Comparison of ENCODE assay signal across 12 cellular contexts in genomic region chr3:159052494-159052893, GRCh38. TPM values are rescaled to one million over a fixed set of nuclear protein-coding genes. Genes with fewer than 3 reads are reported as not detected.
"Had no signal": no experiment of that assay in that cellular context is flagged by ENCODE, and none has a peak within 500 bp of the region (broad histone marks: within the 10 kb centered on the region; RNA-seq: fewer than 3 reads in every experiment).

No MANE protein-coding gene starts in this region.

RNA-seq across cellular contexts. Expression of gene IQCJ, which starts 16.6 kb away (rescaled TPM):
- total RNA-seq: subcutaneous adipose tissue, suprapubic skin, thoracic aorta, thyroid gland, tibial nerve, upper lobe of left lung, upper lobe of right lung, ureter, vagina had no signal
- polyA plus RNA-seq: stomach, thymus, urinary bladder had no signal
